In the genomic region with DNA sequence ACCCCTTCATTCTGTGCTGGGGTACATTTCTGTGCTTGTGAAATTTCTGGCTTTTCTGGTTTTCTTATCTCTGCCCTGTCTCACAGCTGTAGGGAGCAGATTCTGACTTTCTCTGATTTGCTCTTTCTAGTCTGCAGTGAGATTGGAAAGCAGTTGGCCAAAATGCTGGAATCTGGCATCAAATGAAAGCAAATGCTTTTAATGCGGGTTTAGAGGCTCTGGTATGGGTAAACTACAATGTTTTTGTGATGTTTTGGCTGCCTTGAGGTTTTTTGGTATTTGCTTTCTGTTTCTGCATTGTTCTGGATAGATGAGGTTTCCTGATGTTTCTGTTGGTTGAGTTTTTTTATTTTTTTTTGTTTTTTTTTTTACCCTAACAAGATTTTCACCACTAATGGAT, we compare ENCODE assay signal across 12 cellular contexts. TPM values are rescaled to one million over a fixed set of nuclear protein-coding genes. Genes with fewer than 3 reads are reported as not detected.
DNase-seq lines count a peak whose midpoint lies in the region; ATAC-seq and TF ChIP-seq lines count a peak whose summit lies in the region.
"Had no signal": no experiment of that assay in that cellular context is flagged by ENCODE, and none has a peak within 500 bp of the region (broad histone marks: within the 10 kb centered on the region; RNA-seq: fewer than 3 reads in every experiment).

No MANE protein-coding gene starts in this region.

- no peaks in the 10 kb centered on the region for H4K20me1 ChIP-seq in neural progenitor cell (ENCODE audit: low read depth)

- TF ChIP-seq CTCF in astrocyte of the spinal cord (IDR thresholded peaks at IDR 0.05; ENCODE audit: low read depth, low read length): no peak
- no peak for TF ChIP-seq CTCF in neural progenitor cell (IDR thresholded peaks at IDR 0.05)

- in situ Hi-C loops in astrocyte of the spinal cord (cut with HindIII; ENCODE audit: low sequenced_read_pairs): no loop called here

- H3K36me3 ChIP-seq in neural progenitor cell: no peaks in the 10 kb centered on the region
- H3K36me3 ChIP-seq: uterus had no signal

- no peaks in the 10 kb centered on the region for H3K79me2 ChIP-seq in neural progenitor cell (ENCODE audit: low read depth)

- no peaks in the 10 kb centered on the region for H3F3A ChIP-seq in neural progenitor cell (ENCODE audit: low read depth)

- H3K9me3 Mint-ChIP-seq in IgD-negative memory B cell (no peaks in the 10 kb centered on the region), neural progenitor cell (peaks cover 12% of the 10 kb centered on the region)

- no peak overlapping the region for H3K27ac ChIP-seq in neural progenitor cell
- H3K27ac ChIP-seq: dorsolateral prefrontal cortex, PC-9, uterus had no signal

- no peak overlapping the region for H3K9ac ChIP-seq in neural progenitor cell

- DNase-seq in GM04504 (ENCODE audit: low read depth): peak; percentile 45
- DNase-seq in astrocyte of the spinal cord (ENCODE audit: low read depth, low spot score): peak; percentile 69
- DNase-seq in neural progenitor cell (ENCODE audit: low spot score): no peak
- DNase-seq in iPS-NIHi7 (ENCODE audit: extremely low spot score): no peak
- no peak for DNase-seq in NOMO-1 treated with DMSO at 0.1 percent for 48 hours (lab: John Stamatoyannopoulos, UW; ENCODE audit: unreplicated experiment)
- DNase-seq: dorsolateral prefrontal cortex, NCI-H2081 treated with DMSO at 0.1 percent for 48 hours, PC-9, uterus had no signal

- no peak for ATAC-seq in GM18520 (IDR thresholded peaks at IDR 0.05; ENCODE audit: unreplicated experiment)
- ATAC-seq: HepG2 had no signal

- H3K4me3 Mint-ChIP-seq in IgD-negative memory B cell (peak overlapping the region; percentile 3 to 76 (median 68)), neural progenitor cell (no peak overlapping the region)

- H3K27ac Mint-ChIP-seq in IgD-negative memory B cell (peak overlapping the region in 1 of 3 donors; percentile 80), neural progenitor cell (no peak overlapping the region)

- H3K4me2 ChIP-seq in neural progenitor cell: no peak overlapping the region
- H3K4me2 ChIP-seq: PC-9 had no signal

- H3K9me3 ChIP-seq in neural progenitor cell (ENCODE audit: low read depth): no peaks in the 10 kb centered on the region
- H3K9me3 ChIP-seq: uterus had no signal

- H3K27me3 ChIP-seq in neural progenitor cell: no peaks in the 10 kb centered on the region
- H3K27me3 ChIP-seq: dorsolateral prefrontal cortex, uterus had no signal

- H3K4me1 ChIP-seq in neural progenitor cell: no peaks in the 10 kb centered on the region
- H3K4me1 ChIP-seq: uterus had no signal

- H3K4me1 Mint-ChIP-seq in IgD-negative memory B cell: peaks cover 8 to 29% (median 17%) of the 10 kb centered on the region in 3 donors
- H3K4me1 Mint-ChIP-seq in neural progenitor cell: no peaks in the 10 kb centered on the region

- H2AFZ ChIP-seq in neural progenitor cell (replicated peaks): peak overlapping the region; percentile 64
- H2AFZ ChIP-seq: PC-9 had no signal

- H3K27me3 Mint-ChIP-seq in IgD-negative memory B cell: peaks cover 4% of the 10 kb centered on the region
- H3K27me3 Mint-ChIP-seq in neural progenitor cell (ENCODE audit: insufficient read depth, low read depth): peaks cover 2% of the 10 kb centered on the region

- H3K4me3 ChIP-seq in astrocyte of the spinal cord (ENCODE audit: low read depth, low read length): no peak overlapping the region
- no peak overlapping the region for H3K4me3 ChIP-seq in neural progenitor cell
- H3K4me3 ChIP-seq: dorsolateral prefrontal cortex, PC-9, uterus had no signal

- H3K36me3 Mint-ChIP-seq in IgD-negative memory B cell (peaks cover 3% of the 10 kb centered on the region), neural progenitor cell (no peaks in the 10 kb centered on the region)

RNA-seq across cellular contexts. Expression of gene SMIM20, which starts 23.8 kb away (rescaled TPM):
- polyA plus RNA-seq in IgD-negative memory B cell: 65.3 TPM
- 51.7 and 57.5 TPM in 2 replicates for total RNA-seq in neural progenitor cell (ENCODE audit: low replicate concordance)

Comparison
In these comparisons a context has a peak if more than half of its experiments do, and no peak if none do; other contexts are left out.
1. DNase-seq: peak in GM04504 (single experiment) and astrocyte of the spinal cord (single experiment); none in neural progenitor cell (single experiment), iPS-NIHi7 (single experiment) and NOMO-1 treated with DMSO at 0.1 percent for 48 hours (single experiment).